Comparison of ENCODE assay signal across 8 cellular contexts in the genomic region with DNA sequence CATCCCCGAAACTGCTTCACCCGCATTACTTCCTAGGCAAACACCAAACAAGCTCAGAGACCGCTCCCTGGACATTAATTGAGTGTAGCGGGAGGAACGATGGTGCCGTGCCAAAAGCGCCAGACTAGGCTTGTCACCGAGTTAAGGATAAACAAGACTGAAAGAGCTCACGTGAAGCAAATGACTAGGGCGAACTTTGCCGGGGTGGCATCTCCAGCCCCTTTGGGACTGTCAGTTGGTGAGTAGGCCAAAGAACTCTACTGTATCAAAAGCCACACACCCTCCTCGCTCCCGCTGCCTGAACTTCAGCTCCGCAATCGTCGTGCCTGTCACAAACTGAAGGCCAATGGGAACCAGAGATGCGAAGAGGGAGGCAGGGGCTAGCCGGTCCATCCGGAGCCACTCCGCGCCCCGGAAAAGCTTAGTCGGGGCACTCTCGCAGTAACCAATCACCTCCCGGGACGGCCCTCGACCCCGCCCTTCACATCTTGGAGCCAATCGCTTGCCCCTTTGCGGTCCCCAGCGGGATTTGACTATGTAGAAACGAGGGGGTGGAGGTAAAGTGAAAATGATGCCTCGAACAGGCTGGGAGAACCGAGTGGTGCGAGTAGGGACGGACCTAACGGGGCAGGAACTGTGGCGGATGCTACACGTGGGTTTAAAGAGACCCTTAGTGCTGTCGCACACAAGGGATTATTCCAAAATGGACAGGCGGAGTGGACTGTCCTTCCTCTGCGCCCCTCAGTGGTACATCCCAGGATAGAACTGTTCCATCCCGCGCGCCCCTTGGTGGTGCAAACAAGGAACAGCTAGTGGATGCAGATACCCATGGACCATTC. TPM values are rescaled to one million over a fixed set of nuclear protein-coding genes. Genes with fewer than 3 reads are reported as not detected.
DNase-seq lines count a peak whose midpoint lies in the region; ATAC-seq, FAIRE-seq and TF ChIP-seq lines count a peak whose summit lies in the region.

No MANE protein-coding gene starts in this region.

- peak; percentile 97 for FAIRE-seq in astrocyte (lab: Jason Lieb, UNC)

- H3K4me2 ChIP-seq in astrocyte (ENCODE audit: low read length) = peak overlapping the region; percentile 94

- H3K4me1 Mint-ChIP-seq in T-helper 2 cell treated with Interferon-gamma antibody and Interleukin-4, amounts not matched to agents 5 μg/mL and 100 μg/mL, for 36 hours (ENCODE audit: low read depth) = peaks cover 13% of the 10 kb centered on the region
- peaks cover 5% of the 10 kb centered on the region for H3K4me1 Mint-ChIP-seq in astrocyte (ENCODE audit: low read depth, unreplicated experiment)

- H3K36me3 ChIP-seq in astrocyte (ENCODE audit: insufficient read depth, low read length) (no peaks in the 10 kb centered on the region), rectal smooth muscle tissue (ENCODE audit: control insufficient read depth, insufficient read depth, low read length) (no peaks in the 10 kb centered on the region)

- H3K36me3 Mint-ChIP-seq in T-helper 2 cell treated with Interferon-gamma antibody and Interleukin-4, amounts not matched to agents 5 μg/mL and 100 μg/mL, for 36 hours (ENCODE audit: low read depth) = no peaks in the 10 kb centered on the region
- no peaks in the 10 kb centered on the region for H3K36me3 Mint-ChIP-seq in astrocyte (ENCODE audit: low read depth, unreplicated experiment)

- peak overlapping the region; percentile 99 for H3K27ac Mint-ChIP-seq in T-helper 2 cell treated with Interferon-gamma antibody and Interleukin-4, amounts not matched to agents 5 μg/mL and 100 μg/mL, for 36 hours
- H3K27ac Mint-ChIP-seq in astrocyte (ENCODE audit: unreplicated experiment) = peak overlapping the region; percentile 100

- no peaks in the 10 kb centered on the region for H3K9me3 Mint-ChIP-seq in T-helper 2 cell treated with Interferon-gamma antibody and Interleukin-4, amounts not matched to agents 5 μg/mL and 100 μg/mL, for 36 hours
- no peaks in the 10 kb centered on the region for H3K9me3 Mint-ChIP-seq in astrocyte (ENCODE audit: unreplicated experiment)

- H3K27ac ChIP-seq in astrocyte (ENCODE audit: low read depth, low read length) (peak overlapping the region; percentile 98), rectal smooth muscle tissue (ENCODE audit: low read depth, low read length) (peak overlapping the region; percentile 93)

- no peaks in the 10 kb centered on the region for H3K9me3 ChIP-seq in astrocyte (ENCODE audit: insufficient read depth, low read depth, low read length)

- H3K4me1 ChIP-seq in astrocyte (ENCODE audit: insufficient read depth, low read length) (peaks cover 8% of the 10 kb centered on the region), rectal smooth muscle tissue (ENCODE audit: control insufficient read depth, insufficient read depth, low read length) (peaks cover 5% of the 10 kb centered on the region)

- ATAC-seq in GM18499 (IDR thresholded peaks at IDR 0.05; ENCODE audit: insufficient read depth, unreplicated experiment) (peak; percentile 78), HG02943 (IDR thresholded peaks at IDR 0.05; ENCODE audit: low read depth, unreplicated experiment) (peak; percentile 93)

- H3K27me3 Mint-ChIP-seq in T-helper 2 cell treated with Interferon-gamma antibody and Interleukin-4, amounts not matched to agents 5 μg/mL and 100 μg/mL, for 36 hours (ENCODE audit: low read depth) = no peaks in the 10 kb centered on the region
- no peaks in the 10 kb centered on the region for H3K27me3 Mint-ChIP-seq in astrocyte (ENCODE audit: low read depth, unreplicated experiment)

- peak overlapping the region; percentile 99 for H3K9ac ChIP-seq in astrocyte (ENCODE audit: low read length)
- H3K9ac ChIP-seq in rectal smooth muscle tissue (ENCODE audit: low read length) = peak overlapping the region; percentile 36

- H4K20me1 ChIP-seq in astrocyte (ENCODE audit: insufficient read depth, low read length) = no peaks in the 10 kb centered on the region

- H3K4me3 Mint-ChIP-seq in T-helper 2 cell treated with Interferon-gamma antibody and Interleukin-4, amounts not matched to agents 5 μg/mL and 100 μg/mL, for 36 hours = peak overlapping the region; percentile 94
- H3K4me3 Mint-ChIP-seq in astrocyte (ENCODE audit: unreplicated experiment) = peak overlapping the region; percentile 95

- peak overlapping the region; percentile 92 for H3K4me3 ChIP-seq in astrocyte (ENCODE audit: insufficient read depth, low read depth, low read length)
- peak overlapping the region; percentile 78 for H3K4me3 ChIP-seq in rectal smooth muscle tissue (ENCODE audit: low read length)

- H3K27me3 ChIP-seq in astrocyte (ENCODE audit: insufficient read depth, low read length) = no peaks in the 10 kb centered on the region
- H3K27me3 ChIP-seq in rectal smooth muscle tissue (ENCODE audit: control insufficient read depth, insufficient read depth, low read length) = no peaks in the 10 kb centered on the region

- H2AFZ ChIP-seq in astrocyte (ENCODE audit: low read depth, low read length) = peak overlapping the region; percentile 99

- peaks cover 18% of the 10 kb centered on the region for H3K79me2 ChIP-seq in astrocyte (ENCODE audit: insufficient read depth, low read length)

- TF ChIP-seq CTCF in astrocyte (IDR thresholded peaks at IDR 0.05; ENCODE audit: insufficient read depth, low read depth, low read length) = peak; percentile 50

- DNase-seq in NCI-H187 (lab: John Stamatoyannopoulos, UW) (peak; percentile 42 to 67), astrocyte (ENCODE audit: low read depth) (peak; percentile 91), hepatic stellate cell (ENCODE audit: low spot score) (peak; percentile 90), cortex of kidney (lab: John Stamatoyannopoulos, UW) (no peak)
- peak; percentile 89 for DNase-seq in T-helper 2 cell treated with Interferon-gamma antibody and Interleukin-4, amounts not matched to agents 5 μg/mL and 100 μg/mL, for 36 hours (ENCODE audit: low spot score)

RNA-seq across cellular contexts. Expression of gene FAM156A, which starts 37.0 kb away (rescaled TPM):
- 24.1 and 24.2 TPM in 2 replicates for total RNA-seq in astrocyte

RNA-seq across cellular contexts. Expression of gene GPR173, which starts 53.2 kb away (rescaled TPM):
- 8.1 and 8.2 TPM in 2 replicates for total RNA-seq in astrocyte
